Comparison of ENCODE assay signal across 8 cellular contexts in the genomic region with DNA sequence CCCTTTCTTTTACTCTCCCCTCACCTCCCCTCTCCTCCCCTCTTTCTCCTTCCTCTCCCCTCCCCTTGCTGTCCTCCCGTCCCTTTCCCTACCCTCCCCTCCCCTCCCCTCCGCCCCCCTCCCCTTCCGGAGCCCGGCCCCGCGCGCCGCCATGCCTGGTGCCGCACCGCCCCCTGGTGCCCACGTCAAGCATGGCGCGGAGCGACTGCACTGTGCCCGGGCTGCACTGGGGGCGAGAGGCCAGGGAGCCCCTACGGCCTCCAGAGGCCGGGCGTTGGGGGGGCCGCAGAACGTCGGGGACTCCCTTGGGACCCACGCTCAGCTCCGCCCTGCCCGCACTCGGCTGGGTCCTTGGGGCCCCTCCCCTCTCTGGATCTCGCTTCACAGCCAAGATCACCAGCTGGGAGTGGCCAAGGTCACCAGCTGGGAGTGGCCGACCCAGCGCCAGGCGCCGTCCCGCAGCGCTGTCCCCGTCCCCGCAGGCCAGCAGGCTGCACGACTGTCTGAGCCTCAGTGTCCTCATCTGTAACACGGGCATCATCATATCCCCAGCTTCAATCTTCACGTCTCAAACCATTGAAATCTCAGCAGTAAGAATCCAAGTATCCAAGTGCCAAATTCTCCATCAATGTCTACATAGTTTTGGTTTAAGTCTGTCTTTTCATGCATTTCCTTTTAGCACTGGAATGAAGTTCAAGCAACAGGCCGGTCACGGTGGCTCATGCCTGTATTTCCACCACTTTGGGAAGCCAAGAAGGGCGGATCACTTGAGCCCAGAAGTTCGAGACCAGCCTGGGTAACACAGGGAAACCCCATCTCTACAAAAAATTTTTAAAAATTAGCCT. TPM values are rescaled to one million over a fixed set of nuclear protein-coding genes. Genes with fewer than 3 reads are reported as not detected.
DNase-seq lines count a peak whose midpoint lies in the region; ATAC-seq and TF ChIP-seq lines count a peak whose summit lies in the region.

No MANE protein-coding gene starts in this region.

- intact Hi-C loops in Right ventricle myocardium inferior (cut with DNase I): loop anchor here (10.0 kb wide), 1 partner anchor 563 kb away; a partner anchor contains a TSS
- intact Hi-C loops in thyroid gland (cut with DNase I): loop anchor here (5.0 to 10.0 kb wide), 3 partner anchors 553 to 1026 kb away; a partner anchor contains a TSS

- ATAC-seq in GM19035 (IDR thresholded peaks at IDR 0.05; ENCODE audit: unreplicated experiment) (peak; percentile 74), Right ventricle myocardium inferior (peak; percentile 88)

- H3K4me2 ChIP-seq in parathyroid adenoma (ENCODE audit: low read length): peak overlapping the region; percentile 87

- no peaks in the 10 kb centered on the region for H3K9me3 Mint-ChIP-seq in activated naive CD8-positive, alpha-beta T cell (ENCODE audit: low read depth)

- H3K4me1 Mint-ChIP-seq in activated naive CD8-positive, alpha-beta T cell (ENCODE audit: low read depth): peaks cover 9% of the 10 kb centered on the region

- H3K9ac ChIP-seq in parathyroid adenoma: no peak overlapping the region

- no peaks in the 10 kb centered on the region for H3K36me3 Mint-ChIP-seq in activated naive CD8-positive, alpha-beta T cell

- H3K27me3 Mint-ChIP-seq in activated naive CD8-positive, alpha-beta T cell: peaks cover 5% of the 10 kb centered on the region

- DNase-seq in AG08395 (ENCODE audit: low spot score) (peak; percentile 82), LHCN-M2 (ENCODE audit: low read depth) (peak; percentile 51), SKM-1 (lab: John Stamatoyannopoulos, UW; ENCODE audit: unreplicated experiment) (peak; percentile 41), Right ventricle myocardium inferior (ENCODE audit: missing footprints) (peak; percentile 93), thyroid gland (peak; percentile 77 to 78)

- no peaks in the 10 kb centered on the region for H3K79me2 ChIP-seq in parathyroid adenoma

- TF ChIP-seq POLR2A in thyroid gland (IDR thresholded peaks at IDR 0.05): no peak

- H3K27ac ChIP-seq in parathyroid adenoma: no peak overlapping the region
- peak overlapping the region in 1 of 3 donors; percentile 4 for H3K27ac ChIP-seq in thyroid gland

- H3K4me3 ChIP-seq in parathyroid adenoma (ENCODE audit: low read depth, low read length) (peak overlapping the region; percentile 67), thyroid gland (replicated peaks in 1 of 3) (peak overlapping the region; percentile 33 to 64 (median 36))

- H3K27me3 ChIP-seq in parathyroid adenoma (ENCODE audit: control insufficient read depth, insufficient read depth, low read length) (no peaks in the 10 kb centered on the region), thyroid gland (no peaks in the 10 kb centered on the region)

- no peak overlapping the region for H3K27ac Mint-ChIP-seq in activated naive CD8-positive, alpha-beta T cell

- peak overlapping the region; percentile 89 for H2AFZ ChIP-seq in parathyroid adenoma

- H3K9me3 ChIP-seq in parathyroid adenoma (ENCODE audit: control insufficient read depth, low read length): no peaks in the 10 kb centered on the region
- no peaks in the 10 kb centered on the region for H3K9me3 ChIP-seq in thyroid gland

- TF ChIP-seq CTCF in parathyroid adenoma (IDR thresholded peaks at IDR 0.05): peak; percentile 57
- peak; percentile 48 to 89 (median 68) for TF ChIP-seq CTCF in thyroid gland (IDR thresholded peaks at IDR 0.05)

- H3K36me3 ChIP-seq in parathyroid adenoma (ENCODE audit: control insufficient read depth, insufficient read depth, low read length) (no peaks in the 10 kb centered on the region), thyroid gland (no peaks in the 10 kb centered on the region)

- WGBS in thyroid gland, 2 donors: 15 to 20% methylated on average over 11 to 13 of the region's 42 CpGs

- peak overlapping the region; percentile 86 for H3K4me3 Mint-ChIP-seq in activated naive CD8-positive, alpha-beta T cell

- H3K4me1 ChIP-seq in parathyroid adenoma: peaks cover 6% of the 10 kb centered on the region
- peaks cover 6 to 12% of the 10 kb centered on the region in 2 donors for H3K4me1 ChIP-seq in thyroid gland

RNA-seq across cellular contexts. Expression of a gene that starts 42.5 kb away (rescaled TPM):
- total RNA-seq in LHCN-M2 (2014; rRNA removed) (55.1 and 67.6 TPM in 2 replicates), Right ventricle myocardium inferior (21.3 TPM), thyroid gland (10 to 100 TPM; 36.2 to 47.5 (median 43.2) TPM)
- polyA plus RNA-seq in LHCN-M2 (2012): 45.6 TPM

RNA-seq across cellular contexts. Expression of a gene that starts 50.2 kb away (rescaled TPM):
- total RNA-seq in LHCN-M2 (2014; rRNA removed): 127 and 128 TPM in 2 replicates
- 46.5 TPM for polyA plus RNA-seq in LHCN-M2 (2012)
- total RNA-seq in Right ventricle myocardium inferior: 6.9 TPM
- total RNA-seq in thyroid gland: 10 to 100 TPM in 1 of 4 donors, 1 to 10 TPM in 3; 7.5 to 15.1 (median 9.5) TPM

Comparison
In these comparisons a context has a peak if more than half of its experiments do, and no peak if none do; other contexts are left out.
1. DNase-seq: peak in every context shown above with its lines; median percentile 93 in Right ventricle myocardium inferior; 82 in AG08395; 78 in thyroid gland; 51 in LHCN-M2; 41 in SKM-1.